In genomic region chr1:207805841-207806421, GRCh38 we compare ENCODE assay signal across 9 cellular contexts. TPM values are rescaled to one million over a fixed set of nuclear protein-coding genes. Genes with fewer than 3 reads are reported as not detected.
DNase-seq lines count a peak whose midpoint lies in the region; ATAC-seq and TF ChIP-seq lines count a peak whose summit lies in the region.
"Had no signal": no experiment of that assay in that cellular context is flagged by ENCODE, and none has a peak within 500 bp of the region (broad histone marks: within the 10 kb centered on the region; RNA-seq: fewer than 3 reads in every experiment).

No MANE protein-coding gene starts in this region.

- H3K4me3 ChIP-seq in AG10803 (ENCODE audit: low read length), result 0 out of 2 replicates have a peak overlapping the region, but pooled peaks have one; percentile 16
- H3K4me3 ChIP-seq: SK-N-MC had no signal

- CTCF ChIA-PET in RWPE1 (lab: Yijun Ruan, JAX), result interaction anchor here (0.6 to 1.4 kb wide), 5 partner anchors 9 to 512 kb away, joined by 3 to 9 read pairs (median 3); no protein-coding TSS in a partner anchor

- ATAC-seq in esophagus mucosa, result peak; percentile 88

- H3K27ac ChIP-seq in RWPE1, result peak overlapping the region; percentile 90
- H3K27ac ChIP-seq: SK-N-MC had no signal

- POLR2A ChIA-PET in RWPE1 (lab: Yijun Ruan, JAX; ENCODE audit: low non-redundant PET), result no interaction called here

- DNase-seq in AG10803 (ENCODE audit: low read depth), result peak; percentile 99
- peak; percentile 83 for DNase-seq in RWPE1 (ENCODE audit: low spot score)
- peak; percentile 84 for DNase-seq in occipital lobe (lab: John Stamatoyannopoulos, UW)
- no peak for DNase-seq in iPS-NIHi7 (ENCODE audit: extremely low spot score)
- DNase-seq in Kasumi-1 (lab: John Stamatoyannopoulos, UW), result no peak
- no peak for DNase-seq in effector CD4-positive, alpha-beta T cell
- no peak for DNase-seq in D341Med (ENCODE audit: low spot score)

- TF ChIP-seq CTCF in AG10803 (conservative IDR thresholded peaks at IDR 0.05; ENCODE audit: low read length) (no peak), RWPE1 (conservative IDR thresholded peaks at IDR 0.05; ENCODE audit: low read depth) (no peak)

RNA-seq across cellular contexts. Expression of gene CD46, which starts 54.1 kb away (rescaled TPM):
- total RNA-seq in esophagus mucosa (136 TPM), occipital lobe (146 TPM)

Comparison
In these comparisons a context has a peak if more than half of its experiments do, and no peak if none do; other contexts are left out.
1. DNase-seq: peak in AG10803 (single experiment), RWPE1 (single experiment) and occipital lobe (single experiment); none in iPS-NIHi7 (single experiment), Kasumi-1 (0 of 2), effector CD4-positive, alpha-beta T cell (single experiment) and D341Med (single experiment).